22 cellular contexts compared by ENCODE assay signal in genomic region chr13:110657196-110657595, GRCh38. TPM values are rescaled to one million over a fixed set of nuclear protein-coding genes. Genes with fewer than 3 reads are reported as not detected.
DNase-seq lines count a peak whose midpoint lies in the region; ATAC-seq, FAIRE-seq and TF ChIP-seq lines count a peak whose summit lies in the region.
"Had no signal": no experiment of that assay in that cellular context is flagged by ENCODE, and none has a peak within 500 bp of the region (broad histone marks: within the 10 kb centered on the region; RNA-seq: fewer than 3 reads in every experiment).

No MANE protein-coding gene starts in this region.

- no peak for TF ChIP-seq EP300 in GM12878 (IDR thresholded peaks at IDR 0.05; ENCODE audit: borderline replicate concordance in 1 of 2, control insufficient read depth in 1 of 2, low read depth in 2 of 2, low read length in 2 of 2)

- no peak for TF ChIP-seq POLR2A in GM12878 (IDR thresholded peaks at IDR 0.05; ENCODE audit: low read depth, low read length)

- H3K9ac ChIP-seq in GM12878 (ENCODE audit: control insufficient read depth, insufficient read depth, low read length) = no peak overlapping the region
- H3K9ac ChIP-seq: BLaER1, GM23248 had no signal

- no peaks in the 10 kb centered on the region for H3K27me3 Mint-ChIP-seq in natural killer cell treated with Interleukin-12 subunit alpha and Interleukin-12 subunit beta and Interleukin-15 and Interleukin-18, amount 100 ng/mL, for 72 hours
- H3K27me3 Mint-ChIP-seq in natural killer cell (ENCODE audit: low read depth in 2 of 2) = no peaks in the 10 kb centered on the region
- no peaks in the 10 kb centered on the region for H3K27me3 Mint-ChIP-seq in osteocyte (ENCODE audit: unreplicated experiment)
- no peaks in the 10 kb centered on the region for H3K27me3 Mint-ChIP-seq in activated CD8-positive, alpha-beta memory T cell treated with anti-CD3 and anti-CD28 coated beads, Interleukin-2, amount 10 ng/mL, durations not matched to agents 7 days and 5 days
- H3K27me3 Mint-ChIP-seq: IgD-negative memory B cell had no signal

- H3K4me2 ChIP-seq in GM12878 (ENCODE audit: control insufficient read depth, insufficient read depth) = no peak overlapping the region
- H3K4me2 ChIP-seq: A549, BLaER1 had no signal

- TF ChIP-seq CTCF in natural killer cell (IDR thresholded peaks at IDR 0.05) (no peak), GM12878 (IDR thresholded peaks at IDR 0.05 in 2 of 3, conservative IDR thresholded peaks at IDR 0.05 in 1 of 3; ENCODE audit: control insufficient read depth in 2 of 3, extremely low read depth in 1 of 3, insufficient read depth in 1 of 3, low read depth in 3 of 3, low read length in 3 of 3) (no peak), osteocyte (IDR thresholded peaks at IDR 0.05) (no peak), GM10266 (IDR thresholded peaks at IDR 0.05; ENCODE audit: control insufficient read depth, insufficient read depth, low read depth, missing control alignments) (no peak)

- no peaks in the 10 kb centered on the region for H3K9me3 Mint-ChIP-seq in natural killer cell treated with Interleukin-12 subunit alpha and Interleukin-12 subunit beta and Interleukin-15 and Interleukin-18, amount 100 ng/mL, for 72 hours
- H3K9me3 Mint-ChIP-seq in natural killer cell (no peaks in the 10 kb centered on the region), osteocyte (ENCODE audit: unreplicated experiment) (peaks cover 28% of the 10 kb centered on the region)
- peaks cover 5% of the 10 kb centered on the region for H3K9me3 Mint-ChIP-seq in activated CD8-positive, alpha-beta memory T cell treated with anti-CD3 and anti-CD28 coated beads, Interleukin-2, amount 10 ng/mL, durations not matched to agents 7 days and 5 days (ENCODE audit: low read depth)

- in situ Hi-C loops in GM12878 (cut with MboI) = no loop called here

- H3K36me3 Mint-ChIP-seq in natural killer cell treated with Interleukin-12 subunit alpha and Interleukin-12 subunit beta and Interleukin-15 and Interleukin-18, amount 100 ng/mL, for 72 hours = peaks cover 17% of the 10 kb centered on the region
- H3K36me3 Mint-ChIP-seq in natural killer cell = peaks cover 2% of the 10 kb centered on the region
- H3K36me3 Mint-ChIP-seq in osteocyte (ENCODE audit: unreplicated experiment) = peaks cover 60% of the 10 kb centered on the region
- H3K36me3 Mint-ChIP-seq in activated CD8-positive, alpha-beta memory T cell treated with anti-CD3 and anti-CD28 coated beads, Interleukin-2, amount 10 ng/mL, durations not matched to agents 7 days and 5 days = peaks cover 45% of the 10 kb centered on the region

- FAIRE-seq in GM12878 (lab: Jason Lieb, UNC) = no peak
- FAIRE-seq: A549, D721Med, HepG2 had no signal

- peaks cover 27 to 38% of the 10 kb centered on the region in 2 donors for H3K4me1 Mint-ChIP-seq in natural killer cell treated with Interleukin-12 subunit alpha and Interleukin-12 subunit beta and Interleukin-15 and Interleukin-18, amount 100 ng/mL, for 72 hours (ENCODE audit: low read depth in 2 of 2)
- H3K4me1 Mint-ChIP-seq in natural killer cell (peaks cover 34 to 40% of the 10 kb centered on the region in 2 donors), osteocyte (ENCODE audit: unreplicated experiment) (no peaks in the 10 kb centered on the region)
- H3K4me1 Mint-ChIP-seq in activated CD8-positive, alpha-beta memory T cell treated with anti-CD3 and anti-CD28 coated beads, Interleukin-2, amount 10 ng/mL, durations not matched to agents 7 days and 5 days = peaks cover 17% of the 10 kb centered on the region

- peak overlapping the region; percentile 8 for H3K4me3 Mint-ChIP-seq in natural killer cell treated with Interleukin-12 subunit alpha and Interleukin-12 subunit beta and Interleukin-15 and Interleukin-18, amount 100 ng/mL, for 72 hours
- H3K4me3 Mint-ChIP-seq in natural killer cell = no peak overlapping the region
- H3K4me3 Mint-ChIP-seq in osteocyte (ENCODE audit: unreplicated experiment) = no peak overlapping the region
- H3K4me3 Mint-ChIP-seq in activated CD8-positive, alpha-beta memory T cell treated with anti-CD3 and anti-CD28 coated beads, Interleukin-2, amount 10 ng/mL, durations not matched to agents 7 days and 5 days = no peak overlapping the region

- BruUV-seq in GM12878 (replicated peaks; lab: Mats Ljungman, UMichigan) = no TSS peak

- peak overlapping the region in 1 of 2 donors; percentile 22 for H3K27ac Mint-ChIP-seq in natural killer cell treated with Interleukin-12 subunit alpha and Interleukin-12 subunit beta and Interleukin-15 and Interleukin-18, amount 100 ng/mL, for 72 hours
- H3K27ac Mint-ChIP-seq in natural killer cell (peak overlapping the region in 1 of 2 donors; percentile 5), osteocyte (ENCODE audit: unreplicated experiment) (no peak overlapping the region)
- no peak overlapping the region for H3K27ac Mint-ChIP-seq in activated CD8-positive, alpha-beta memory T cell treated with anti-CD3 and anti-CD28 coated beads, Interleukin-2, amount 10 ng/mL, durations not matched to agents 7 days and 5 days

- SMC1A ChIA-PET in GM12878 (lab: Charles Lee; ENCODE audit: uncharacterized antibody, unreplicated experiment) = interaction anchor here (0.7 to 1.1 kb wide), 3 partner anchors 20 to 62 kb away, joined by 3 to 4 read pairs (median 4); no protein-coding TSS in a partner anchor

- H3K79me2 ChIP-seq in GM12878 (ENCODE audit: control insufficient read depth, insufficient read depth, low read length) = peaks cover 2% of the 10 kb centered on the region

- no peak overlapping the region for H2AFZ ChIP-seq in GM12878 (ENCODE audit: control insufficient read depth, low read depth, low read length)
- H2AFZ ChIP-seq: GM23248 had no signal

- no peaks in the 10 kb centered on the region for H4K20me1 ChIP-seq in GM12878 (ENCODE audit: control insufficient read depth, insufficient read depth)

- H3K4me1 ChIP-seq in GM12878 (ENCODE audit: control insufficient read depth, insufficient read depth, low read length) = peaks cover 27% of the 10 kb centered on the region
- H3K4me1 ChIP-seq: A549, Caco-2 had no signal

- ATAC-seq in natural killer cell treated with Interleukin-12 subunit alpha and Interleukin-12 subunit beta and Interleukin-15 and Interleukin-18, amount 100 ng/mL, for 72 hours = no peak
- ATAC-seq in natural killer cell (no peak), GM12878 (no peak), HG03139 (IDR thresholded peaks at IDR 0.05; ENCODE audit: unreplicated experiment) (no peak)
- ATAC-seq in activated CD8-positive, alpha-beta memory T cell treated with anti-CD3 and anti-CD28 coated beads, Interleukin-2, amount 10 ng/mL, durations not matched to agents 7 days and 5 days = no peak
- ATAC-seq: A549, HepG2 had no signal

- POLR2A ChIA-PET in GM12878 (lab: Charles Lee) = interaction anchor here (1.2 to 1.5 kb wide), 2 partner anchors 19 to 48 kb away, joined by 3 read pairs; partner anchors contain the start of gene CARS2

- WGBS in GM12878 (ENCODE audit: insufficient coverage, insufficient replicate concordance, low lambda C conversion rate, missing lambda C conversion rate) = 98% methylated on average over 7 of the region's 7 CpGs

- 0 out of 2 replicates have a peak overlapping the region, but pooled peaks have one; percentile 3 for H3K27ac ChIP-seq in GM12878 (ENCODE audit: control insufficient read depth, insufficient read depth)
- H3K27ac ChIP-seq: 22Rv1, A549, BLaER1, GM23248 had no signal

- H3K4me3 ChIP-seq in GM12878 = no peak overlapping the region
- H3K4me3 ChIP-seq: A549, BLaER1, GM23248 had no signal

- intact Hi-C loops in natural killer cell (cut with micrococcal nuclease) = no loop called here
- intact Hi-C loops in GM12878 (cut with micrococcal nuclease; ENCODE audit: unreplicated experiment) = no loop called here

- CTCF ChIA-PET in GM12878 (lab: Yijun Ruan, JAX) = interaction anchor here (0.6 to 1.1 kb wide), 4 partner anchors 12 to 150 kb away, joined by 3 read pairs; no protein-coding TSS in a partner anchor
- CTCF ChIA-PET in activated CD8-positive, alpha-beta memory T cell treated with anti-CD3 and anti-CD28 coated beads, Interleukin-2, amount 10 ng/mL, durations not matched to agents 7 days and 5 days (lab: Charles Lee) = no interaction called here

- no peaks in the 10 kb centered on the region for H3K27me3 ChIP-seq in GM12878 (replicated peaks in 1 of 2; ENCODE audit: control insufficient read depth in 2 of 2, insufficient read depth in 2 of 2, low read length in 1 of 2)
- H3K27me3 ChIP-seq: BLaER1 had no signal

- peaks cover 9 to 10% of the 10 kb centered on the region in 2 experiments for H3K36me3 ChIP-seq in GM12878 (ENCODE audit: control insufficient read depth in 2 of 2, insufficient read depth in 2 of 2, low read length in 1 of 2)

- DNase-seq in natural killer cell treated with Interleukin-12 subunit alpha and Interleukin-12 subunit beta and Interleukin-15 and Interleukin-18, amount 100 ng/mL, for 72 hours (ENCODE audit: low spot score) = no peak
- no peak for DNase-seq in natural killer cell
- no peak for DNase-seq in GM12878 (ENCODE audit: low read depth, low spot score)
- DNase-seq in osteocyte (ENCODE audit: extremely low spot score, unreplicated experiment) = peak; percentile 62
- DNase-seq in DMS 273 (lab: John Stamatoyannopoulos, UW; ENCODE audit: unreplicated experiment) = no peak
- no peak for DNase-seq in GM10266 (ENCODE audit: extremely low spot score)
- no peak for DNase-seq in activated CD8-positive, alpha-beta memory T cell treated with anti-CD3 and anti-CD28 coated beads, Interleukin-2, amount 10 ng/mL, durations not matched to agents 7 days and 5 days
- DNase-seq: AML-193, Caco-2, DMS153, DMS79, GDM1, GM23248, HCEC 1CT, KBM-7 had no signal

- H3K9me3 ChIP-seq in GM12878 (replicated peaks; ENCODE audit: control insufficient read depth, insufficient read depth, low read length) = no peaks in the 10 kb centered on the region; the same call in 2 of the 3 replicates
- H3K9me3 ChIP-seq: A549, Caco-2 had no signal

- RAD21 ChIA-PET in GM12878 (lab: Charles Lee; ENCODE audit: unreplicated experiment) = interaction anchor here (0.5 to 1.6 kb wide), 3 partner anchors 19 to 418 kb away, joined by 3 to 6 read pairs (median 3); no protein-coding TSS in a partner anchor

- no peak for TF ChIP-seq RAD21 in GM12878 (IDR thresholded peaks at IDR 0.05; ENCODE audit: insufficient read depth, low read depth, low read length)

RNA-seq across cellular contexts. Expression of gene NAXD, which starts 41.9 kb away (rescaled TPM):
- 10 to 100 TPM; 20.7 to 31.9 TPM for total RNA-seq in natural killer cell treated with Interleukin-12 subunit alpha and Interleukin-12 subunit beta and Interleukin-15 and Interleukin-18, amount 100 ng/mL, for 72 hours
- total RNA-seq in natural killer cell (10 to 100 TPM in 2 of 3 donors, 1 to 10 TPM in 1; 6.8 to 14.0 (median 12.0) TPM), GM12878 (2014; rRNA removed) (16.9 and 18.2 TPM in 2 replicates), GM12878 (2014; rRNA removed; fragmentation: Illumina TruSeq; extraction: Trizol) (16.1 and 16.6 TPM in 2 replicates), GM12878 (2021) (30.0 and 30.2 TPM in 2 replicates), osteocyte (34.3 and 35.6 TPM in 2 replicates)
- 25.4 and 28.9 TPM in 2 replicates for total RNA-seq in GM12878 (2013; cell fraction: nucleolus; rRNA removed)
- 19.1 TPM for polyA plus RNA-seq in GM12878 (2011; ENCODE audit: low read depth)
- polyA plus RNA-seq in GM12878 (2011; rRNA removed) (29.3 and 36.2 TPM in 2 replicates), GM12878 (2014; fragmentation: Illumina TruSeq; extraction: Trizol) (12.8 and 18.2 TPM in 2 replicates), GM12878 (2014; fragmentation: Nextera tagmentation; extraction: Ambion mirVana) (1 to 10 TPM; 1.5 to 5.0 TPM), GM12878 (2014; rRNA removed) (29.3 and 30.3 TPM in 2 replicates), GM12878 (2016; fragmentation: Nextera tagmentation; extraction: Ambion mirVana) (10 to 100 TPM; 32.4 to 33.5 TPM)
- polyA plus RNA-seq in GM12878 (2011; cell fraction: cytosol; rRNA removed) = 45.5 and 48.5 TPM in 2 replicates
- polyA plus RNA-seq in GM12878 (2011; cell fraction: nucleus; rRNA removed) = 114 and 132 TPM in 2 replicates
- 28.7 and 29.0 TPM in 2 replicates for polyA plus RNA-seq in GM12878 (2012)
- 23.6 and 25.9 TPM in 2 replicates for polyA minus RNA-seq in GM12878 (2011; rRNA and poly(A)+ RNA removed)
- 7.1 and 8.9 TPM in 2 replicates for polyA minus RNA-seq in GM12878 (2011; cell fraction: cytosol; rRNA and poly(A)+ RNA removed)
- polyA minus RNA-seq in GM12878 (2011; cell fraction: nucleus; rRNA and poly(A)+ RNA removed) = 14.1 and 18.4 TPM in 2 replicates
- 10 to 100 TPM; 26.3 to 29.5 TPM for total RNA-seq in activated CD8-positive, alpha-beta memory T cell treated with anti-CD3 and anti-CD28 coated beads, Interleukin-2, amount 10 ng/mL, durations not matched to agents 7 days and 5 days

RNA-seq across cellular contexts. Expression of gene CARS2, which starts 48.7 kb away (rescaled TPM):
- total RNA-seq in natural killer cell treated with Interleukin-12 subunit alpha and Interleukin-12 subunit beta and Interleukin-15 and Interleukin-18, amount 100 ng/mL, for 72 hours = 100 to 1,000 TPM in 1 of 2 donors, 10 to 100 TPM in 1; 58.1 to 112 TPM
- 10 to 100 TPM; 65.3 to 77.3 (median 73.0) TPM for total RNA-seq in natural killer cell
- 150 and 160 TPM in 2 replicates for total RNA-seq in GM12878 (2013; cell fraction: nucleolus; rRNA removed)
- total RNA-seq in GM12878 (2014; rRNA removed) = 85.6 and 88.3 TPM in 2 replicates
- 42.4 and 51.1 TPM in 2 replicates for total RNA-seq in GM12878 (2014; rRNA removed; fragmentation: Illumina TruSeq; extraction: Trizol)
- total RNA-seq in GM12878 (2021) = 69.2 and 76.9 TPM in 2 replicates
- polyA plus RNA-seq in GM12878 (2011; ENCODE audit: low read depth) = 54.1 TPM
- polyA plus RNA-seq in GM12878 (2011; rRNA removed) = 68.5 and 71.9 TPM in 2 replicates
- polyA plus RNA-seq in GM12878 (2011; cell fraction: cytosol; rRNA removed) = 45.3 and 78.9 TPM in 2 replicates
- polyA plus RNA-seq in GM12878 (2011; cell fraction: nucleus; rRNA removed) = 258 and 286 TPM in 2 replicates
- 59.4 and 61.5 TPM in 2 replicates for polyA plus RNA-seq in GM12878 (2012)
- polyA plus RNA-seq in GM12878 (2014; fragmentation: Illumina TruSeq; extraction: Trizol) = 27.5 and 38.6 TPM in 2 replicates
- polyA plus RNA-seq in GM12878 (2014; fragmentation: Nextera tagmentation; extraction: Ambion mirVana) = 1 to 10 TPM; 4.2 to 9.4 TPM
- polyA plus RNA-seq in GM12878 (2014; rRNA removed) = 95.1 and 113 TPM in 2 replicates
- polyA plus RNA-seq in GM12878 (2016; fragmentation: Nextera tagmentation; extraction: Ambion mirVana) = 100 to 1,000 TPM in 1 of 2 experiments, 10 to 100 TPM in 1; 54.6 to 101 TPM
- polyA minus RNA-seq in GM12878 (2011; rRNA and poly(A)+ RNA removed) = 38.4 and 48.9 TPM in 2 replicates
- polyA minus RNA-seq in GM12878 (2011; cell fraction: cytosol; rRNA and poly(A)+ RNA removed) = 17.2 and 23.9 TPM in 2 replicates
- 47.6 and 80.1 TPM in 2 replicates for polyA minus RNA-seq in GM12878 (2011; cell fraction: nucleus; rRNA and poly(A)+ RNA removed)
- 57.1 and 62.2 TPM in 2 replicates for total RNA-seq in osteocyte
- total RNA-seq in activated CD8-positive, alpha-beta memory T cell treated with anti-CD3 and anti-CD28 coated beads, Interleukin-2, amount 10 ng/mL, durations not matched to agents 7 days and 5 days = 10 to 100 TPM; 72.0 to 75.9 TPM

RNA-seq across cellular contexts. Expression of gene ING1, which starts 56.3 kb away (rescaled TPM):
- 10 to 100 TPM; 11.1 to 15.7 TPM for total RNA-seq in natural killer cell treated with Interleukin-12 subunit alpha and Interleukin-12 subunit beta and Interleukin-15 and Interleukin-18, amount 100 ng/mL, for 72 hours
- total RNA-seq in natural killer cell (10 to 100 TPM; 12.6 to 22.5 (median 15.5) TPM), GM12878 (2014; rRNA removed) (14.7 and 15.3 TPM in 2 replicates), GM12878 (2014; rRNA removed; fragmentation: Illumina TruSeq; extraction: Trizol) (7.6 and 8.9 TPM in 2 replicates), GM12878 (2021) (15.8 and 18.2 TPM in 2 replicates), osteocyte (21.8 and 23.2 TPM in 2 replicates)
- 13.0 and 15.9 TPM in 2 replicates for total RNA-seq in GM12878 (2013; cell fraction: nucleolus; rRNA removed)
- polyA plus RNA-seq in GM12878 (2011; ENCODE audit: low read depth) = 4.8 TPM
- polyA plus RNA-seq in GM12878 (2011; rRNA removed) (11.9 and 16.7 TPM in 2 replicates), GM12878 (2014; fragmentation: Illumina TruSeq; extraction: Trizol) (5.4 and 10.0 TPM in 2 replicates), GM12878 (2014; fragmentation: Nextera tagmentation; extraction: Ambion mirVana) (1 to 10 TPM; 1.3 to 3.0 TPM), GM12878 (2014; rRNA removed) (20.4 and 21.6 TPM in 2 replicates), GM12878 (2016; fragmentation: Nextera tagmentation; extraction: Ambion mirVana) (10 to 100 TPM; 11.4 to 15.5 TPM)
- 20.7 and 36.0 TPM in 2 replicates for polyA plus RNA-seq in GM12878 (2011; cell fraction: cytosol; rRNA removed)
- polyA plus RNA-seq in GM12878 (2011; cell fraction: nucleus; rRNA removed) = 22.1 and 30.6 TPM in 2 replicates
- polyA plus RNA-seq in GM12878 (2012) = 18.4 and 22.4 TPM in 2 replicates
- polyA minus RNA-seq in GM12878 (2011; rRNA and poly(A)+ RNA removed) = 8.8 and 19.7 TPM in 2 replicates
- 11.6 and 12.2 TPM in 2 replicates for polyA minus RNA-seq in GM12878 (2011; cell fraction: cytosol; rRNA and poly(A)+ RNA removed)
- polyA minus RNA-seq in GM12878 (2011; cell fraction: nucleus; rRNA and poly(A)+ RNA removed) = 6.6 and 16.3 TPM in 2 replicates
- 10 to 100 TPM; 15.3 to 21.6 TPM for total RNA-seq in activated CD8-positive, alpha-beta memory T cell treated with anti-CD3 and anti-CD28 coated beads, Interleukin-2, amount 10 ng/mL, durations not matched to agents 7 days and 5 days
